1 cellular context compared by ENCODE assay signal in the genomic region with DNA sequence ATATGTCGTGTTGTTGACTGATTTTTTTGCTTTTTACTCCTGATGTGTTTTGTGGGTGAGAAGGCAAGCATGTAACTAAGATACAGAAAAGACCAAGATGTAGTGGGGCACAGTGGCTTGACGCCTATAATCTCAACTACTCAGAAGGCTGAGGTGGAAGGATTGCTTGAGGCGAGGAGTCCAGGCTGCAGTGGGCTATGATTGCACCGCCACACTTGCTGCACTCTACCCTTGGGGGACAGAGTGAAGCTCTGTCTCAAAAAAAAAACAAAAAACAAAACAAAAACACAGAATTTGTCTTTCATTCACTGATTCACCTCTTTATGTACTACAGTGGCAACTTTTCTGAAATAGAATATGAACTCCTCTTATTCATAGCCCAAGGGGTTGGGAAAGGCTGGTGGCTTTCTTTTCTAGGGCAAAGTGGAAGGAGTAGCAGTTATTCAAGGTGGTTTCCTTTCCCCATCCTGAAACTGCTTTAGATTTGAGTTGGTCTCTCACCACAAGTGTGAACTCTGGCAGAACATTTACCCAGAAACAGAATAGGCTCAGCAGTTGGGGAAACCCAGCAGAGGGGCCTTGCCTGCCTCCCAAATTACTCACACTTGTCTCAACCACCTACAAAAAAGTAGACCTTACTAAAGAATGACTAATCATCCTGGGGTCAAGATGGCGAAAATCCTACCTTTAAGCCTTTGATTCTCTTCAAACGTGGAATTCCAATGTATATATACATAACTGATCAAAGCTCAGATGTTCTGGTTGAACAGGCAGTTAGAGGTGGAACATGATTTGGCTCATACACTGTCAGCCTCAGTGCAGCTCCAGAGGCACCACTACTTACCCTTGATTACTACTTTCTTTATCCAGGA.
TF ChIP-seq lines count a peak whose summit lies in the region.

No MANE protein-coding gene starts in this region.

TF ChIP-seq in HepG2, 621 proteins besides CTCF, POLR2A, EP300 and RAD21 (continues in another document):
- no peak for TF ChIP-seq STAG1 (CRISPR knock-in tag; IDR thresholded peaks at IDR 0.05)
- TF ChIP-seq ISL2 (CRISPR knock-in tag; IDR thresholded peaks at IDR 0.05) = peak; percentile 74
- no peak for TF ChIP-seq ZNF44 (CRISPR knock-in tag; IDR thresholded peaks at IDR 0.05)
- TF ChIP-seq FOSL2 (CRISPR knock-in tag; IDR thresholded peaks at IDR 0.05) = peak; percentile 86
- no peak for TF ChIP-seq LCORL (IDR thresholded peaks at IDR 0.05)
- peak; percentile 69; the same call in 1 of the 2 replicates for TF ChIP-seq LCORL (CRISPR knock-in tag; IDR thresholded peaks at IDR 0.05)
- TF ChIP-seq FOXA1 (IDR thresholded peaks at IDR 0.05) = no peak
- peak; percentile 43; the same call in 1 of the 2 replicates for TF ChIP-seq FOXA1 (CRISPR knock-in tag; IDR thresholded peaks at IDR 0.05)
- TF ChIP-seq, protein P1, sequence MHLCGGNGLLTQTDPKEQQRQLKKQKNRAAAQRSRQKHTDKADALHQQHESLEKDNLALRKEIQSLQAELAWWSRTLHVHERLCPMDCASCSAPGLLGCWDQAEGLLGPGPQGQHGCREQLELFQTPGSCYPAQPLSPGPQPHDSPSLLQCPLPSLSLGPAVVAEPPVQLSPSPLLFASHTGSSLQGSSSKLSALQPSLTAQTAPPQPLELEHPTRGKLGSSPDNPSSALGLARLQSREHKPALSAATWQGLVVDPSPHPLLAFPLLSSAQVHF (CRISPR knock-in tag; IDR thresholded peaks at IDR 0.05) = no peak
- peak; percentile 71 for TF ChIP-seq SAP130 (CRISPR knock-in tag; IDR thresholded peaks at IDR 0.05; ENCODE audit: low read depth)
- TF ChIP-seq SOX13 (IDR thresholded peaks at IDR 0.05) = no peak
- TF ChIP-seq SOX13 (CRISPR knock-in tag; conservative IDR thresholded peaks at IDR 0.05 in 1 of 2, IDR thresholded peaks at IDR 0.05 in 1 of 2) = peak in 1 of 2 experiments; percentile 58; a peak in 1 of 4 replicates
- TF ChIP-seq, protein P2, sequence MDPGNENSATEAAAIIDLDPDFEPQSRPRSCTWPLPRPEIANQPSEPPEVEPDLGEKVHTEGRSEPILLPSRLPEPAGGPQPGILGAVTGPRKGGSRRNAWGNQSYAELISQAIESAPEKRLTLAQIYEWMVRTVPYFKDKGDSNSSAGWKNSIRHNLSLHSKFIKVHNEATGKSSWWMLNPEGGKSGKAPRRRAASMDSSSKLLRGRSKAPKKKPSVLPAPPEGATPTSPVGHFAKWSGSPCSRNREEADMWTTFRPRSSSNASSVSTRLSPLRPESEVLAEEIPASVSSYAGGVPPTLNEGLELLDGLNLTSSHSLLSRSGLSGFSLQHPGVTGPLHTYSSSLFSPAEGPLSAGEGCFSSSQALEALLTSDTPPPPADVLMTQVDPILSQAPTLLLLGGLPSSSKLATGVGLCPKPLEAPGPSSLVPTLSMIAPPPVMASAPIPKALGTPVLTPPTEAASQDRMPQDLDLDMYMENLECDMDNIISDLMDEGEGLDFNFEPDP (CRISPR knock-in tag; conservative IDR thresholded peaks at IDR 0.05) = no peak
- TF ChIP-seq NR2F1 (CRISPR knock-in tag; IDR thresholded peaks at IDR 0.05) = peak; percentile 37 to 89; a peak in 2 of 4 replicates
- TF ChIP-seq, protein P3, sequence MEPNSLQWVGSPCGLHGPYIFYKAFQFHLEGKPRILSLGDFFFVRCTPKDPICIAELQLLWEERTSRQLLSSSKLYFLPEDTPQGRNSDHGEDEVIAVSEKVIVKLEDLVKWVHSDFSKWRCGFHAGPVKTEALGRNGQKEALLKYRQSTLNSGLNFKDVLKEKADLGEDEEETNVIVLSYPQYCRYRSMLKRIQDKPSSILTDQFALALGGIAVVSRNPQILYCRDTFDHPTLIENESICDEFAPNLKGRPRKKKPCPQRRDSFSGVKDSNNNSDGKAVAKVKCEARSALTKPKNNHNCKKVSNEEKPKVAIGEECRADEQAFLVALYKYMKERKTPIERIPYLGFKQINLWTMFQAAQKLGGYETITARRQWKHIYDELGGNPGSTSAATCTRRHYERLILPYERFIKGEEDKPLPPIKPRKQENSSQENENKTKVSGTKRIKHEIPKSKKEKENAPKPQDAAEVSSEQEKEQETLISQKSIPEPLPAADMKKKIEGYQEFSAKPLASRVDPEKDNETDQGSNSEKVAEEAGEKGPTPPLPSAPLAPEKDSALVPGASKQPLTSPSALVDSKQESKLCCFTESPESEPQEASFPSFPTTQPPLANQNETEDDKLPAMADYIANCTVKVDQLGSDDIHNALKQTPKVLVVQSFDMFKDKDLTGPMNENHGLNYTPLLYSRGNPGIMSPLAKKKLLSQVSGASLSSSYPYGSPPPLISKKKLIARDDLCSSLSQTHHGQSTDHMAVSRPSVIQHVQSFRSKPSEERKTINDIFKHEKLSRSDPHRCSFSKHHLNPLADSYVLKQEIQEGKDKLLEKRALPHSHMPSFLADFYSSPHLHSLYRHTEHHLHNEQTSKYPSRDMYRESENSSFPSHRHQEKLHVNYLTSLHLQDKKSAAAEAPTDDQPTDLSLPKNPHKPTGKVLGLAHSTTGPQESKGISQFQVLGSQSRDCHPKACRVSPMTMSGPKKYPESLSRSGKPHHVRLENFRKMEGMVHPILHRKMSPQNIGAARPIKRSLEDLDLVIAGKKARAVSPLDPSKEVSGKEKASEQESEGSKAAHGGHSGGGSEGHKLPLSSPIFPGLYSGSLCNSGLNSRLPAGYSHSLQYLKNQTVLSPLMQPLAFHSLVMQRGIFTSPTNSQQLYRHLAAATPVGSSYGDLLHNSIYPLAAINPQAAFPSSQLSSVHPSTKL (CRISPR knock-in tag; IDR thresholded peaks at IDR 0.05) = peak; percentile 80
- TF ChIP-seq, protein P4, sequence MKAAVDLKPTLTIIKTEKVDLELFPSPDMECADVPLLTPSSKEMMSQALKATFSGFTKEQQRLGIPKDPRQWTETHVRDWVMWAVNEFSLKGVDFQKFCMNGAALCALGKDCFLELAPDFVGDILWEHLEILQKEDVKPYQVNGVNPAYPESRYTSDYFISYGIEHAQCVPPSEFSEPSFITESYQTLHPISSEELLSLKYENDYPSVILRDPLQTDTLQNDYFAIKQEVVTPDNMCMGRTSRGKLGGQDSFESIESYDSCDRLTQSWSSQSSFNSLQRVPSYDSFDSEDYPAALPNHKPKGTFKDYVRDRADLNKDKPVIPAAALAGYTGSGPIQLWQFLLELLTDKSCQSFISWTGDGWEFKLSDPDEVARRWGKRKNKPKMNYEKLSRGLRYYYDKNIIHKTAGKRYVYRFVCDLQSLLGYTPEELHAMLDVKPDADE (CRISPR knock-in tag; IDR thresholded peaks at IDR 0.05) = no peak
- TF ChIP-seq, protein P5, sequence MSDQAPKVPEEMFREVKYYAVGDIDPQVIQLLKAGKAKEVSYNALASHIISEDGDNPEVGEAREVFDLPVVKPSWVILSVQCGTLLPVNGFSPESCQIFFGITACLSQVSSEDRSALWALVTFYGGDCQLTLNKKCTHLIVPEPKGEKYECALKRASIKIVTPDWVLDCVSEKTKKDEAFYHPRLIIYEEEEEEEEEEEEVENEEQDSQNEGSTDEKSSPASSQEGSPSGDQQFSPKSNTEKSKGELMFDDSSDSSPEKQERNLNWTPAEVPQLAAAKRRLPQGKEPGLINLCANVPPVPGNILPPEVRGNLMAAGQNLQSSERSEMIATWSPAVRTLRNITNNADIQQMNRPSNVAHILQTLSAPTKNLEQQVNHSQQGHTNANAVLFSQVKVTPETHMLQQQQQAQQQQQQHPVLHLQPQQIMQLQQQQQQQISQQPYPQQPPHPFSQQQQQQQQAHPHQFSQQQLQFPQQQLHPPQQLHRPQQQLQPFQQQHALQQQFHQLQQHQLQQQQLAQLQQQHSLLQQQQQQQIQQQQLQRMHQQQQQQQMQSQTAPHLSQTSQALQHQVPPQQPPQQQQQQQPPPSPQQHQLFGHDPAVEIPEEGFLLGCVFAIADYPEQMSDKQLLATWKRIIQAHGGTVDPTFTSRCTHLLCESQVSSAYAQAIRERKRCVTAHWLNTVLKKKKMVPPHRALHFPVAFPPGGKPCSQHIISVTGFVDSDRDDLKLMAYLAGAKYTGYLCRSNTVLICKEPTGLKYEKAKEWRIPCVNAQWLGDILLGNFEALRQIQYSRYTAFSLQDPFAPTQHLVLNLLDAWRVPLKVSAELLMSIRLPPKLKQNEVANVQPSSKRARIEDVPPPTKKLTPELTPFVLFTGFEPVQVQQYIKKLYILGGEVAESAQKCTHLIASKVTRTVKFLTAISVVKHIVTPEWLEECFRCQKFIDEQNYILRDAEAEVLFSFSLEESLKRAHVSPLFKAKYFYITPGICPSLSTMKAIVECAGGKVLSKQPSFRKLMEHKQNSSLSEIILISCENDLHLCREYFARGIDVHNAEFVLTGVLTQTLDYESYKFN (CRISPR knock-in tag; conservative IDR thresholded peaks at IDR 0.05) = peak; percentile 71
- 0 out of 2 replicates have a peak, but pooled peaks have one; percentile 49 for TF ChIP-seq RCOR2 (CRISPR knock-in tag; IDR thresholded peaks at IDR 0.05)
- peak; percentile 81; the same call in 1 of the 2 replicates for TF ChIP-seq NR2F2 (IDR thresholded peaks at IDR 0.05; ENCODE audit: borderline replicate concordance, low read depth)
- TF ChIP-seq TEAD3 (CRISPR knock-in tag; optimal IDR thresholded peaks at IDR 0.05; ENCODE audit: borderline replicate concordance) = peak; percentile 54
- TF ChIP-seq, protein P6, sequence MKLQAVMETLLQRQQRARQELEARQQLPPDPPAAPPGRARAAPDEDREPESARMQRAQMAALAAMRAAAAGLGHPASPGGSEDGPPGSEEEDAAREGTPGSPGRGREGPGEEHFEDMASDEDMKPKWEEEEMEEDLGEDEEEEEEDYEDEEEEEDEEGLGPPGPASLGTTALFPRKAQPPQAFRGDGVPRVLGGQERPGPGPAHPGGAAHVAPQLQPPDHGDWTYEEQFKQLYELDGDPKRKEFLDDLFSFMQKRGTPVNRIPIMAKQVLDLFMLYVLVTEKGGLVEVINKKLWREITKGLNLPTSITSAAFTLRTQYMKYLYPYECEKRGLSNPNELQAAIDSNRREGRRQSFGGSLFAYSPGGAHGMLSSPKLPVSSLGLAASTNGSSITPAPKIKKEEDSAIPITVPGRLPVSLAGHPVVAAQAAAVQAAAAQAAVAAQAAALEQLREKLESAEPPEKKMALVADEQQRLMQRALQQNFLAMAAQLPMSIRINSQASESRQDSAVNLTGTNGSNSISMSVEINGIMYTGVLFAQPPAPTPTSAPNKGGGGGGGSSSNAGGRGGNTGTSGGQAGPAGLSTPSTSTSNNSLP (IDR thresholded peaks at IDR 0.05; ENCODE audit: low read depth, low read length) = peak; percentile 33; the same call in 1 of the 2 replicates
- no peak for TF ChIP-seq JDP2 (CRISPR knock-in tag; IDR thresholded peaks at IDR 0.05; ENCODE audit: borderline replicate concordance)
- TF ChIP-seq TBX2 (CRISPR knock-in tag; IDR thresholded peaks at IDR 0.05; ENCODE audit: borderline replicate concordance) = peak; percentile 39; the same call in 1 of the 2 replicates
- TF ChIP-seq ZBTB20 (CRISPR knock-in tag; IDR thresholded peaks at IDR 0.05; ENCODE audit: borderline replicate concordance, low read depth) = peak; percentile 88; the same call in 1 of the 2 replicates
- TF ChIP-seq ZNF331 (CRISPR knock-in tag; IDR thresholded peaks at IDR 0.05) = peak; percentile 47; the same call in 1 of the 2 replicates
- no peak for TF ChIP-seq GABPB1 (CRISPR knock-in tag; IDR thresholded peaks at IDR 0.05)
- no peak for TF ChIP-seq SOX6 (IDR thresholded peaks at IDR 0.05)
- TF ChIP-seq SOX6 (CRISPR knock-in tag; IDR thresholded peaks at IDR 0.05) = peak; percentile 42; the same call in 1 of the 2 replicates
- TF ChIP-seq, protein P7, sequence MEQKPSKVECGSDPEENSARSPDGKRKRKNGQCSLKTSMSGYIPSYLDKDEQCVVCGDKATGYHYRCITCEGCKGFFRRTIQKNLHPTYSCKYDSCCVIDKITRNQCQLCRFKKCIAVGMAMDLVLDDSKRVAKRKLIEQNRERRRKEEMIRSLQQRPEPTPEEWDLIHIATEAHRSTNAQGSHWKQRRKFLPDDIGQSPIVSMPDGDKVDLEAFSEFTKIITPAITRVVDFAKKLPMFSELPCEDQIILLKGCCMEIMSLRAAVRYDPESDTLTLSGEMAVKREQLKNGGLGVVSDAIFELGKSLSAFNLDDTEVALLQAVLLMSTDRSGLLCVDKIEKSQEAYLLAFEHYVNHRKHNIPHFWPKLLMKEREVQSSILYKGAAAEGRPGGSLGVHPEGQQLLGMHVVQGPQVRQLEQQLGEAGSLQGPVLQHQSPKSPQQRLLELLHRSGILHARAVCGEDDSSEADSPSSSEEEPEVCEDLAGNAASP (CRISPR knock-in tag; IDR thresholded peaks at IDR 0.05; ENCODE audit: borderline replicate concordance) = 0 out of 2 replicates have a peak, but pooled peaks have one; percentile 5
- TF ChIP-seq ZFP36L2 (CRISPR knock-in tag; IDR thresholded peaks at IDR 0.05) = no peak
- 0 out of 2 replicates have a peak, but pooled peaks have one; percentile 15 for TF ChIP-seq JUND (CRISPR knock-in tag; IDR thresholded peaks at IDR 0.05)
- no peak for TF ChIP-seq PAX8 (CRISPR knock-in tag; IDR thresholded peaks at IDR 0.05; ENCODE audit: borderline replicate concordance)
- TF ChIP-seq FOSL1 (CRISPR knock-in tag; IDR thresholded peaks at IDR 0.05; ENCODE audit: borderline replicate concordance) = peak; percentile 66; the same call in 1 of the 2 replicates
- no peak for TF ChIP-seq MTA1 (CRISPR knock-in tag; IDR thresholded peaks at IDR 0.05; ENCODE audit: borderline replicate concordance)
- no peak for TF ChIP-seq NCOA1 (CRISPR knock-in tag; IDR thresholded peaks at IDR 0.05)
- TF ChIP-seq ZNF484 (CRISPR knock-in tag; IDR thresholded peaks at IDR 0.05; ENCODE audit: borderline replicate concordance, low read depth) = no peak
- TF ChIP-seq, protein P8, sequence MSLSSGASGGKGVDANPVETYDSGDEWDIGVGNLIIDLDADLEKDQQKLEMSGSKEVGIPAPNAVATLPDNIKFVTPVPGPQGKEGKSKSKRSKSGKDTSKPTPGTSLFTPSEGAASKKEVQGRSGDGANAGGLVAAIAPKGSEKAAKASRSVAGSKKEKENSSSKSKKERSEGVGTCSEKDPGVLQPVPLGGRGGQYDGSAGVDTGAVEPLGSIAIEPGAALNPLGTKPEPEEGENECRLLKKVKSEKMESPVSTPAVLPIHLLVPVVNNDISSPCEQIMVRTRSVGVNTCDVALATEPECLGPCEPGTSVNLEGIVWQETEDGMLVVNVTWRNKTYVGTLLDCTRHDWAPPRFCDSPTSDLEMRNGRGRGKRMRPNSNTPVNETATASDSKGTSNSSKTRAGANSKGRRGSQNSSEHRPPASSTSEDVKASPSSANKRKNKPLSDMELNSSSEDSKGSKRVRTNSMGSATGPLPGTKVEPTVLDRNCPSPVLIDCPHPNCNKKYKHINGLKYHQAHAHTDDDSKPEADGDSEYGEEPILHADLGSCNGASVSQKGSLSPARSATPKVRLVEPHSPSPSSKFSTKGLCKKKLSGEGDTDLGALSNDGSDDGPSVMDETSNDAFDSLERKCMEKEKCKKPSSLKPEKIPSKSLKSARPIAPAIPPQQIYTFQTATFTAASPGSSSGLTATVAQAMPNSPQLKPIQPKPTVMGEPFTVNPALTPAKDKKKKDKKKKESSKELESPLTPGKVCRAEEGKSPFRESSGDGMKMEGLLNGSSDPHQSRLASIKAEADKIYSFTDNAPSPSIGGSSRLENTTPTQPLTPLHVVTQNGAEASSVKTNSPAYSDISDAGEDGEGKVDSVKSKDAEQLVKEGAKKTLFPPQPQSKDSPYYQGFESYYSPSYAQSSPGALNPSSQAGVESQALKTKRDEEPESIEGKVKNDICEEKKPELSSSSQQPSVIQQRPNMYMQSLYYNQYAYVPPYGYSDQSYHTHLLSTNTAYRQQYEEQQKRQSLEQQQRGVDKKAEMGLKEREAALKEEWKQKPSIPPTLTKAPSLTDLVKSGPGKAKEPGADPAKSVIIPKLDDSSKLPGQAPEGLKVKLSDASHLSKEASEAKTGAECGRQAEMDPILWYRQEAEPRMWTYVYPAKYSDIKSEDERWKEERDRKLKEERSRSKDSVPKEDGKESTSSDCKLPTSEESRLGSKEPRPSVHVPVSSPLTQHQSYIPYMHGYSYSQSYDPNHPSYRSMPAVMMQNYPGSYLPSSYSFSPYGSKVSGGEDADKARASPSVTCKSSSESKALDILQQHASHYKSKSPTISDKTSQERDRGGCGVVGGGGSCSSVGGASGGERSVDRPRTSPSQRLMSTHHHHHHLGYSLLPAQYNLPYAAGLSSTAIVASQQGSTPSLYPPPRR (CRISPR knock-in tag; IDR thresholded peaks at IDR 0.05; ENCODE audit: borderline replicate concordance) = peak; percentile 52; the same call in 1 of the 2 replicates
